ENCODE assay signal across 13 cellular contexts in the genomic region with DNA sequence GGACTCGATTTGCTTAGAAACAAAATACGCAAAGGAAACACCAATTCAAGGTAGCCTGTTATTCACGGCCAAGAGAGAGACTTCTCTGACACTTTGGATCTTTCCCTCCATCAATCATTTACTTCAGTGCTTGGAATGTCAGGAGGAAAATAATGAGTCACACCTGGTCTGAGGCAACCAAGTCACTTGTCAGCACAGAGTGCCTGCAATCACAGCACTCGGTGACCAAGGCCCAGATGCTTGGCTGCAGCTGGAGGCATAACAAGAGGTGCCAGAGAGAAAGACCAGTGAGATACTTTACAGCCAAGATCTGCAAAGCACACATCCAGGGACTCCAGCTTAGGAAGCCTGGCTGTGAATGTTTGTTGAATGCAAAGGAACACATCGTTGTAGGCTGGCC. TPM values are rescaled to one million over a fixed set of nuclear protein-coding genes. Genes with fewer than 3 reads are reported as not detected.
A peak's percentile ranks its signal among the peaks of the same experiment; 100 is the strongest.
DNase-seq lines count a peak whose midpoint lies in the region; ATAC-seq and TF ChIP-seq lines count a peak whose summit lies in the region.
"Had no signal": no experiment of that assay in that cellular context is flagged by ENCODE, and none has a peak within 500 bp of the region (broad histone marks: within the 10 kb centered on the region; RNA-seq: fewer than 3 reads in every experiment).

No MANE protein-coding gene starts in this region.

- no peak overlapping the region for H3K4me3 ChIP-seq in HCT116 (replicated peaks in 1 of 2; ENCODE audit: low read depth in 1 of 2, low read length in 2 of 2)
- no peak overlapping the region for H3K4me3 ChIP-seq in body of pancreas
- no peak overlapping the region for H3K4me3 ChIP-seq in kidney epithelial cell (ENCODE audit: low read depth, low read length)
- H3K4me3 ChIP-seq in smooth muscle cell = no peak overlapping the region

- CTCF ChIA-PET in HCT116 (lab: Charles Lee) = no interaction called here

- H3K9me3 ChIP-seq in HCT116 (ENCODE audit: control insufficient read depth in 1 of 2, insufficient read depth in 1 of 2, low read depth in 1 of 2, low read length in 2 of 2) (no peaks in the 10 kb centered on the region), body of pancreas (no peaks in the 10 kb centered on the region), smooth muscle cell (replicated peaks; ENCODE audit: low read depth) (no peaks in the 10 kb centered on the region)

- H4K20me1 ChIP-seq in HCT116 (ENCODE audit: insufficient read depth) (no peaks in the 10 kb centered on the region), smooth muscle cell (ENCODE audit: low read depth) (no peaks in the 10 kb centered on the region)

- H3K4me3 Mint-ChIP-seq in activated CD4-positive, alpha-beta T cell treated with anti-CD3 and anti-CD28 coated beads, Interleukin-2, amount 10 ng/mL, durations not matched to agents 24 days and 14 days = no peak overlapping the region
- H3K4me3 Mint-ChIP-seq: activated naive CD8-positive, alpha-beta T cell treated with anti-CD3 and anti-CD28 coated beads for 36 hours had no signal

- H3K36me3 Mint-ChIP-seq in activated CD4-positive, alpha-beta T cell treated with anti-CD3 and anti-CD28 coated beads, Interleukin-2, amount 10 ng/mL, durations not matched to agents 24 days and 14 days (ENCODE audit: low read depth) = no peaks in the 10 kb centered on the region
- H3K36me3 Mint-ChIP-seq: activated naive CD8-positive, alpha-beta T cell treated with anti-CD3 and anti-CD28 coated beads for 36 hours had no signal

- H3K4me1 ChIP-seq in HCT116 (ENCODE audit: control insufficient read depth in 1 of 2, insufficient read depth in 2 of 2, low read length in 2 of 2) (peaks cover 7 to 15% of the 10 kb centered on the region in 2 experiments; a peak in 3 of 4 replicates), body of pancreas (peaks cover 65% of the 10 kb centered on the region), smooth muscle cell (ENCODE audit: low read depth) (peaks cover 3% of the 10 kb centered on the region)

- peaks cover 20% of the 10 kb centered on the region for H3K4me1 Mint-ChIP-seq in activated CD4-positive, alpha-beta T cell treated with anti-CD3 and anti-CD28 coated beads, Interleukin-2, amount 10 ng/mL, durations not matched to agents 24 days and 14 days

- TF ChIP-seq POLR2A in HCT116 (IDR thresholded peaks at IDR 0.05; ENCODE audit: borderline replicate concordance, extremely low read depth, insufficient read depth, insufficient read length) (no peak), body of pancreas (IDR thresholded peaks at IDR 0.05) (peak in 2 of 3 donors; percentile 52 to 56)

- peaks cover 7% of the 10 kb centered on the region for H3F3A ChIP-seq in smooth muscle cell (ENCODE audit: low read depth)

- RAD21 ChIA-PET in HCT116 (lab: Charles Lee; ENCODE audit: low non-redundant PET in 1 of 2, low total read pairs in 2 of 2, uncharacterized antibody in 2 of 2, unreplicated experiment in 2 of 2) = no interaction called here

- no peaks in the 10 kb centered on the region for H3K9me2 ChIP-seq in HCT116 (ENCODE audit: insufficient read depth)

- H3K36me3 ChIP-seq in HCT116 (ENCODE audit: control insufficient read depth in 1 of 2, insufficient read depth in 2 of 2, low read length in 2 of 2) (no peaks in the 10 kb centered on the region), body of pancreas (replicated peaks in 1 of 2; ENCODE audit: insufficient read depth in 1 of 2, low read depth in 2 of 2) (no peaks in the 10 kb centered on the region), kidney epithelial cell (ENCODE audit: control insufficient read depth, insufficient read depth, low read length) (no peaks in the 10 kb centered on the region), smooth muscle cell (ENCODE audit: low read depth) (no peaks in the 10 kb centered on the region)

- no peak overlapping the region for H3K27ac ChIP-seq in HCT116 (ENCODE audit: low read depth, low read length)
- peak overlapping the region; percentile 87 to 97 (median 90) for H3K27ac ChIP-seq in body of pancreas
- H3K27ac ChIP-seq in smooth muscle cell (ENCODE audit: low read depth) = peak overlapping the region; percentile 81

- H3K27me3 ChIP-seq in HCT116 (ENCODE audit: insufficient read depth, low read length) = 0 out of 2 replicates have a peak, but pooled peaks cover 2% of the 10 kb centered on the region
- H3K27me3 ChIP-seq in body of pancreas = no peaks in the 10 kb centered on the region
- H3K27me3 ChIP-seq in kidney epithelial cell (ENCODE audit: control insufficient read depth, insufficient read depth, low read length) = peaks cover 2% of the 10 kb centered on the region
- H3K27me3 ChIP-seq in smooth muscle cell (ENCODE audit: low read depth) = no peaks in the 10 kb centered on the region

- intact Hi-C loops in HCT116 (cut with micrococcal nuclease) (loop anchor here (5.0 kb wide), 1 partner anchor 240 kb away; no protein-coding TSS in a partner anchor), body of pancreas (cut with DNase I) (no loop called here)
- intact Hi-C loops in activated CD4-positive, alpha-beta T cell treated with anti-CD3 and anti-CD28 coated beads, Interleukin-2, amount 10 ng/mL, durations not matched to agents 24 days and 14 days (cut with micrococcal nuclease) = no loop called here

- H2AFZ ChIP-seq in HCT116 (ENCODE audit: low read depth, low read length, poor library complexity, severe bottlenecking) (no peak overlapping the region), smooth muscle cell (ENCODE audit: low read depth) (no peak overlapping the region)

- H3K4me2 ChIP-seq in HCT116 (ENCODE audit: low read length) = peak overlapping the region; percentile 32
- H3K4me2 ChIP-seq in smooth muscle cell = peak overlapping the region; percentile 60

- H3K27me3 Mint-ChIP-seq in activated CD4-positive, alpha-beta T cell treated with anti-CD3 and anti-CD28 coated beads, Interleukin-2, amount 10 ng/mL, durations not matched to agents 24 days and 14 days = peaks cover 12% of the 10 kb centered on the region

- TF ChIP-seq CTCF in HCT116 (IDR thresholded peaks at IDR 0.05 in 2 of 3, conservative IDR thresholded peaks at IDR 0.05 in 1 of 3; ENCODE audit: borderline replicate concordance in 1 of 3, insufficient read depth in 1 of 3, low read depth in 2 of 3, low read length in 2 of 3) = no peak
- no peak for TF ChIP-seq CTCF in body of pancreas (IDR thresholded peaks at IDR 0.05)
- no peak for TF ChIP-seq CTCF in kidney epithelial cell (IDR thresholded peaks at IDR 0.05; ENCODE audit: insufficient read depth, low read length, poor library complexity, severe bottlenecking)
- no peak for TF ChIP-seq CTCF in smooth muscle cell (IDR thresholded peaks at IDR 0.05; ENCODE audit: borderline replicate concordance, insufficient read depth, poor library complexity, severe bottlenecking)

- POLR2A ChIA-PET in HCT116 (lab: Charles Lee) = no interaction called here

- no peak overlapping the region for H3K27ac Mint-ChIP-seq in activated CD4-positive, alpha-beta T cell treated with anti-CD3 and anti-CD28 coated beads, Interleukin-2, amount 10 ng/mL, durations not matched to agents 24 days and 14 days
- H3K27ac Mint-ChIP-seq: activated naive CD8-positive, alpha-beta T cell treated with anti-CD3 and anti-CD28 coated beads for 36 hours had no signal

- DNase-seq in HCT116 (ENCODE audit: low read depth, low spot score) (no peak), body of pancreas (peak; percentile 83 to 93 (median 88)), kidney epithelial cell (ENCODE audit: low read depth) (peak; percentile 89), smooth muscle cell (lab: John Stamatoyannopoulos, UW; ENCODE audit: unreplicated experiment) (no peak), dedifferentiated amniotic fluid mesenchymal stem cell (ENCODE audit: extremely low spot score) (no peak), activated gamma-delta T cell (lab: John Stamatoyannopoulos, UW) (no peak)
- DNase-seq in activated CD4-positive, alpha-beta T cell treated with anti-CD3 and anti-CD28 coated beads, Interleukin-2, amount 10 ng/mL, durations not matched to agents 24 days and 14 days = no peak
- no peak for DNase-seq in stimulated activated naive CD4-positive, alpha-beta T cell treated with Interleukin-2 at 50 U/mL for 16 hours (lab: John Stamatoyannopoulos, UW)
- DNase-seq: activated CD8-positive, alpha-beta memory T cell treated with anti-CD3 and anti-CD28 coated beads for 24 hours; activated naive CD8-positive, alpha-beta T cell treated with anti-CD3 and anti-CD28 coated beads for 36 hours; head of caudate nucleus; NCI-H1930; T-helper 9 cell had no signal

- ATAC-seq in HCT116 = peak; percentile 27; the same call in 1 of the 2 replicates
- ATAC-seq in body of pancreas = peak; percentile 80

- no peaks in the 10 kb centered on the region for H3K79me2 ChIP-seq in HCT116 (ENCODE audit: insufficient read depth, low read length)
- H3K79me2 ChIP-seq in smooth muscle cell (ENCODE audit: low read depth) = no peaks in the 10 kb centered on the region

- TF ChIP-seq RAD21 in HCT116 (IDR thresholded peaks at IDR 0.05; ENCODE audit: low read depth) = no peak

- BruUV-seq in HCT116 (replicated peaks; lab: Mats Ljungman, UMichigan) = no TSS peak

- no peaks in the 10 kb centered on the region for H3K9me3 Mint-ChIP-seq in activated CD4-positive, alpha-beta T cell treated with anti-CD3 and anti-CD28 coated beads, Interleukin-2, amount 10 ng/mL, durations not matched to agents 24 days and 14 days
- H3K9me3 Mint-ChIP-seq: activated naive CD8-positive, alpha-beta T cell treated with anti-CD3 and anti-CD28 coated beads for 36 hours had no signal

- H3K9ac ChIP-seq in HCT116 (ENCODE audit: low read length) (no peak overlapping the region), smooth muscle cell (ENCODE audit: low read depth) (no peak overlapping the region)

- WGBS in body of pancreas, 2 donors = 14 to 19% methylated on average over 5 of the region's 5 CpGs
- WGBS in smooth muscle cell (ENCODE audit: low lambda C conversion rate) = 52% methylated on average over 5 of the region's 5 CpGs

TF ChIP-seq in HCT116, 20 proteins besides CTCF, POLR2A, EP300 and RAD21 (continues in another document):
- TF ChIP-seq FOSL1 (IDR thresholded peaks at IDR 0.05; ENCODE audit: low read depth) (peak; percentile 46; the same call in 1 of the 2 replicates), TCF7L2 (IDR thresholded peaks at IDR 0.05; ENCODE audit: borderline replicate concordance, extremely low read depth, insufficient read depth, insufficient read length) (no peak)

RNA-seq across cellular contexts. Expression of a gene that starts 34.0 kb away (rescaled TPM):
- total RNA-seq in HCT116 (2021; ENCODE audit: unreplicated experiment) = 25.9 TPM
- polyA plus RNA-seq in HCT116 (2012) = 13.5 and 15.9 TPM in 2 replicates
- total RNA-seq in body of pancreas = 10 to 100 TPM in 1 of 2 donors, 1 to 10 TPM in 1; 7.6 to 15.0 TPM
- 17.3 and 22.4 TPM in 2 replicates for total RNA-seq in kidney epithelial cell
- total RNA-seq in smooth muscle cell = 12.6 and 22.6 TPM in 2 replicates
- 26.4 and 34.7 TPM in 2 replicates for polyA plus RNA-seq in smooth muscle cell
- 13.5 and 14.5 TPM in 2 replicates for total RNA-seq in activated CD4-positive, alpha-beta T cell treated with anti-CD3 and anti-CD28 coated beads, Interleukin-2, amount 10 ng/mL, durations not matched to agents 24 days and 14 days

RNA-seq across cellular contexts. Expression of a gene that starts 52.2 kb away (rescaled TPM):
- total RNA-seq in HCT116 (2021; ENCODE audit: unreplicated experiment) (80.3 TPM), body of pancreas (100 to 1,000 TPM in 1 of 2 donors, 10 to 100 TPM in 1; 47.2 to 114 TPM), kidney epithelial cell (60.1 and 66.8 TPM in 2 replicates), smooth muscle cell (123 and 132 TPM in 2 replicates)
- polyA plus RNA-seq in HCT116 (2012) = 14.2 and 20.8 TPM in 2 replicates
- polyA plus RNA-seq in smooth muscle cell = 15.4 and 24.3 TPM in 2 replicates
- 78.2 and 92.3 TPM in 2 replicates for total RNA-seq in activated CD4-positive, alpha-beta T cell treated with anti-CD3 and anti-CD28 coated beads, Interleukin-2, amount 10 ng/mL, durations not matched to agents 24 days and 14 days

Comparison
In these comparisons a context has a peak if more than half of its experiments do, and no peak if none do; other contexts are left out.
1. DNase-seq: peak in body of pancreas (4 of 4) and kidney epithelial cell (single experiment); none in HCT116 (single experiment), smooth muscle cell (single experiment), activated CD4-positive, alpha-beta T cell treated with anti-CD3 and anti-CD28 coated beads, Interleukin-2, amount 10 ng/mL, durations not matched to agents 24 days and 14 days (single experiment), dedifferentiated amniotic fluid mesenchymal stem cell (single experiment), stimulated activated naive CD4-positive, alpha-beta T cell treated with Interleukin-2 at 50 U/mL for 16 hours (single experiment) and activated gamma-delta T cell (single experiment).